ENCODE assay signal across 20 cellular contexts in the genomic region with DNA sequence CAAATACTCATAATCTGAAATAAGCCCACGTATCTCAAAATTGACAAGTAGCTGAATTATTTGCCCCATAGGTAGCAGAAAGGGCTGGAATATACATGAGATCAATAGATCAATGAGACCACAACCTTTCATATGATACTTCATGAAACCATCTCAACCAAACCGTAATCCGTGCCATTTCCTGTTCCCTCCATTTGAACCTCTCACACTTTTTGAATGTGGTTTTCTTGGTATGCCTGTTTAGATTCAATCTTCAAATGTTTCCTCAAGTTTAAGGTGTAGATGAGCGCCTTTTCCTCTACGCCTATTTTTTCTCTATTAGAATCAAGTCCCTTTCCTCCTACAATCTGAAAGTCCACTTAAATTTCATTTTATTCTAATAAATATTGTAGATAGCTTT.
"Had no signal": no experiment of that assay in that cellular context is flagged by ENCODE, and none has a peak within 500 bp of the region (broad histone marks: within the 10 kb centered on the region; RNA-seq: fewer than 3 reads in every experiment).

No MANE protein-coding gene starts in this region.

- DNase-seq: KBM-7; NCI-H1105; NCI-H1417; NCI-H1436 treated with DMSO at 0.1 percent for 48 hours; NCI-H1694; NCI-H187 treated with DMSO at 0.1 percent for 48 hours; NCI-H2029 treated with DMSO at 0.1 percent for 48 hours; NCI-H2227 treated with DMSO at 0.1 percent for 48 hours; NCI-H524; NCI-H526 treated with DMSO at 0.1 percent for 48 hours; NCI-H774; NK-92 treated with Interleukin-12 subunit alpha and Interleukin-12 subunit beta, amount 100 ng/mL, for 24 hours; PC-3; SHP77; SK-N-SH; SW 1271 had no signal

- H3K9me3 ChIP-seq: SK-N-SH had no signal

- H3K27ac Mint-ChIP-seq: IgD-negative memory B cell had no signal

- ATAC-seq: Panc1, PC-3 had no signal

- H3K4me1 Mint-ChIP-seq: IgD-negative memory B cell had no signal

- H3K9me2 ChIP-seq: SK-N-SH had no signal

- H3K4me2 ChIP-seq: SK-N-SH had no signal

- H3K27ac ChIP-seq: HL-60, RWPE1 had no signal

- H3K36me3 Mint-ChIP-seq: IgD-negative memory B cell had no signal

- H3K9me3 Mint-ChIP-seq: IgD-negative memory B cell had no signal

- H3K4me3 Mint-ChIP-seq: IgD-negative memory B cell had no signal

- H3K27me3 Mint-ChIP-seq: IgD-negative memory B cell had no signal

- H3K9ac ChIP-seq: SK-N-SH had no signal
